In genomic region chr2:103387888-103388287, GRCh38 we compare ENCODE assay signal across 1 cellular context.
TF ChIP-seq lines count a peak whose summit lies in the region.

No MANE protein-coding gene starts in this region.

TF ChIP-seq in GM23338, 12 proteins besides CTCF, POLR2A, EP300 and RAD21 (continued from another document):
- TF ChIP-seq ZNF462 (CRISPR knock-in tag; IDR thresholded peaks at IDR 0.05) (no peak), EZH2phosphoT487 (IDR thresholded peaks at IDR 0.05; ENCODE audit: unreplicated experiment) (no peak), EZH2 (IDR thresholded peaks at IDR 0.05; ENCODE audit: low read depth, unreplicated experiment) (no peak), ZNF114 (CRISPR knock-in tag; IDR thresholded peaks at IDR 0.05) (no peak)
TF ChIP-seq in GM23338: peak in this region for 0.
